ENCODE assay signal across 1 cellular context in the genomic region with DNA sequence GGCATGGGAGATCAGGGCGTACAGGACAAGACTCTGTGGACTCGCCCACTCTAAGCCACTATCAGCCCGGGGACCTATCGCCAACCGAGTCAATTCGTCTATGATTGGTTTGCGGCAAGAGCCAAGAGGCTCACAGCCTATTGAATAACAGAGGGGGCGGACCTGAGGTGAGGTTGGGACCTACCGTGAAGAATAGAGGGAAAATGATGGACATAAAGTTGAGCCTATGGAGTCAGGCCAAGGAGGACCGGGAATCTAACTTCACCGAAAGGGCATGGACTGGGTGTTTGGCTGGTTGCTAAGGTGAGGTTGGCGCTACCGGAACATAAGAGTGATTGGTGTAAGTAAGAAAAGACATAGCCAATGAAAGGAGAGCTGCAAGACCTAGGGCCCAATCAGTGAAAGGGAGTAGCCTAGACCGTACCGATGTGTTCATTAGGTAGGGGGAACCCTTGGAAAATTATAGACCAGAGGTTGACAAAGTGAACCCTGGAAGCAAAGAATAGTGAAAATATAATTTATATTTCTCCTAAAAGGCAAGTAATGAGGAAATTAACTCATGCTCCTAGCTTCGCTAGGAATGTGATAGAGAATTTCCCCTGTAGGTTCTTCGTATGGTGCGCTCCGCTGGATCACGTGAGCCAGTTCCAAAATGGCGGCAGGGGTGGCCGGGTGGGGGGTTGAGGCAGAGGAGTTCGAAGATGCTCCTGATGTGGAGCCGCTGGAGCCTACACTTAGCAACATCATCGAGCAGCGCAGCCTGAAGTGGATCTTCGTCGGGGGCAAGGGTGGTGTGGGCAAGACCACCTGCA.
A peak's percentile ranks its signal among the peaks of the same experiment; 100 is the strongest.
TF ChIP-seq lines count a peak whose summit lies in the region.

A gene (plus strand): TSS at position 644 of the 812 bp plus-strand sequence. CDS start 9 bp downstream, at position 653.

TF ChIP-seq in K562, 482 proteins besides CTCF, POLR2A, EP300 and RAD21 (continued from another document and continues in another):
- TF ChIP-seq TAF15 (IDR thresholded peaks at IDR 0.05; ENCODE audit: low read depth, low read length) (no peak), SNIP1 (IDR thresholded peaks at IDR 0.05; ENCODE audit: low read depth) (no peak), GTF2A2 (tag; IDR thresholded peaks at IDR 0.05) (no peak), ZBTB1 (CRISPR knock-in tag; IDR thresholded peaks at IDR 0.05; ENCODE audit: borderline replicate concordance, low read depth) (no peak), NCOA2 (IDR thresholded peaks at IDR 0.05; ENCODE audit: partially characterized antibody in 2 of 2) (no peak), RUNX1 (IDR thresholded peaks at IDR 0.05; ENCODE audit: low read depth) (no peak), HDAC3 (IDR thresholded peaks at IDR 0.05; ENCODE audit: borderline replicate concordance, partially characterized antibody) (no peak), PTTG1 (tag; IDR thresholded peaks at IDR 0.05; ENCODE audit: low read depth) (no peak), THRAP3 (IDR thresholded peaks at IDR 0.05; ENCODE audit: borderline replicate concordance) (no peak), ZSCAN29 (IDR thresholded peaks at IDR 0.05) (no peak), ZC3H11A (IDR thresholded peaks at IDR 0.05; ENCODE audit: low read depth, low read length) (no peak), ETV5 (CRISPR knock-in tag; IDR thresholded peaks at IDR 0.05; ENCODE audit: low read depth) (no peak), ZC3H4 (CRISPR knock-in tag; IDR thresholded peaks at IDR 0.05; ENCODE audit: borderline replicate concordance) (0 out of 2 replicates have a peak, but pooled peaks have one; percentile 10), ZNF239 (CRISPR knock-in tag; IDR thresholded peaks at IDR 0.05) (peak; percentile 14; the same call in 1 of the 2 replicates), JUND (IDR thresholded peaks at IDR 0.05; ENCODE audit: borderline replicate concordance, low read depth, low read length) (peak; percentile 95), JUND (tag; IDR thresholded peaks at IDR 0.05; ENCODE audit: borderline replicate concordance, low read depth, low read length) (no peak; the same call in 2 of the 3 replicates), MCM3 (IDR thresholded peaks at IDR 0.05) (no peak), PPARD (CRISPR knock-in tag; IDR thresholded peaks at IDR 0.05) (no peak), ZNF133 (CRISPR knock-in tag; IDR thresholded peaks at IDR 0.05) (no peak), CBFA2T2 (conservative IDR thresholded peaks at IDR 0.05) (peak; percentile 81), MED1 (CRISPR knock-in tag; IDR thresholded peaks at IDR 0.05; ENCODE audit: borderline replicate concordance) (no peak), FOS (IDR thresholded peaks at IDR 0.05; ENCODE audit: extremely low read depth, insufficient read length) (peak; percentile 94), ZBTB8A (IDR thresholded peaks at IDR 0.05; ENCODE audit: partially characterized antibody) (no peak), TBP (optimal IDR thresholded peaks at IDR 0.05; ENCODE audit: low read depth, low read length) (peak; percentile 89), C11orf30 (IDR thresholded peaks at IDR 0.05; ENCODE audit: low read depth) (peak; percentile 100), PURB (CRISPR knock-in tag; IDR thresholded peaks at IDR 0.05; ENCODE audit: low read depth) (no peak), NUFIP1 (IDR thresholded peaks at IDR 0.05; ENCODE audit: partially characterized antibody) (peak; percentile 91), ADNP (tag; IDR thresholded peaks at IDR 0.05) (no peak), CHD2 (IDR thresholded peaks at IDR 0.05; ENCODE audit: low read depth, low read length) (peak; percentile 85), ZNF561 (CRISPR knock-in tag; conservative IDR thresholded peaks at IDR 0.05) (no peak), ZNF75A (CRISPR knock-in tag; IDR thresholded peaks at IDR 0.05) (no peak), ZBTB7A (IDR thresholded peaks at IDR 0.05; ENCODE audit: borderline replicate concordance, control insufficient read depth, low read depth, low read length) (no peak), HDGF (IDR thresholded peaks at IDR 0.05) (no peak), ZNF23 (CRISPR knock-in tag; IDR thresholded peaks at IDR 0.05) (no peak), ELF1 (tag; IDR thresholded peaks at IDR 0.05) (0 out of 2 replicates have a peak, but pooled peaks have one; percentile 35), SMAD2 (IDR thresholded peaks at IDR 0.05; ENCODE audit: low read depth, low read length) (no peak), CCNT2 (IDR thresholded peaks at IDR 0.05; ENCODE audit: borderline replicate concordance, extremely low read depth, insufficient read length, low read depth, low read length) (no peak)
- TF ChIP-seq, protein P1, sequence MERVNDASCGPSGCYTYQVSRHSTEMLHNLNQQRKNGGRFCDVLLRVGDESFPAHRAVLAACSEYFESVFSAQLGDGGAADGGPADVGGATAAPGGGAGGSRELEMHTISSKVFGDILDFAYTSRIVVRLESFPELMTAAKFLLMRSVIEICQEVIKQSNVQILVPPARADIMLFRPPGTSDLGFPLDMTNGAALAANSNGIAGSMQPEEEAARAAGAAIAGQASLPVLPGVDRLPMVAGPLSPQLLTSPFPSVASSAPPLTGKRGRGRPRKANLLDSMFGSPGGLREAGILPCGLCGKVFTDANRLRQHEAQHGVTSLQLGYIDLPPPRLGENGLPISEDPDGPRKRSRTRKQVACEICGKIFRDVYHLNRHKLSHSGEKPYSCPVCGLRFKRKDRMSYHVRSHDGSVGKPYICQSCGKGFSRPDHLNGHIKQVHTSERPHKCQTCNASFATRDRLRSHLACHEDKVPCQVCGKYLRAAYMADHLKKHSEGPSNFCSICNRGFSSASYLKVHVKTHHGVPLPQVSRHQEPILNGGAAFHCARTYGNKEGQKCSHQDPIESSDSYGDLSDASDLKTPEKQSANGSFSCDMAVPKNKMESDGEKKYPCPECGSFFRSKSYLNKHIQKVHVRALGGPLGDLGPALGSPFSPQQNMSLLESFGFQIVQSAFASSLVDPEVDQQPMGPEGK (CRISPR knock-in tag; IDR thresholded peaks at IDR 0.05; ENCODE audit: borderline replicate concordance): no peak
- TF ChIP-seq, protein P2, sequence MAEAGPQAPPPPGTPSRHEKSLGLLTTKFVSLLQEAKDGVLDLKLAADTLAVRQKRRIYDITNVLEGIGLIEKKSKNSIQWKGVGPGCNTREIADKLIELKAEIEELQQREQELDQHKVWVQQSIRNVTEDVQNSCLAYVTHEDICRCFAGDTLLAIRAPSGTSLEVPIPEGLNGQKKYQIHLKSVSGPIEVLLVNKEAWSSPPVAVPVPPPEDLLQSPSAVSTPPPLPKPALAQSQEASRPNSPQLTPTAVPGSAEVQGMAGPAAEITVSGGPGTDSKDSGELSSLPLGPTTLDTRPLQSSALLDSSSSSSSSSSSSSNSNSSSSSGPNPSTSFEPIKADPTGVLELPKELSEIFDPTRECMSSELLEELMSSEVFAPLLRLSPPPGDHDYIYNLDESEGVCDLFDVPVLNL (CRISPR knock-in tag; IDR thresholded peaks at IDR 0.05; ENCODE audit: low read depth): no peak
- TF ChIP-seq, protein P3, sequence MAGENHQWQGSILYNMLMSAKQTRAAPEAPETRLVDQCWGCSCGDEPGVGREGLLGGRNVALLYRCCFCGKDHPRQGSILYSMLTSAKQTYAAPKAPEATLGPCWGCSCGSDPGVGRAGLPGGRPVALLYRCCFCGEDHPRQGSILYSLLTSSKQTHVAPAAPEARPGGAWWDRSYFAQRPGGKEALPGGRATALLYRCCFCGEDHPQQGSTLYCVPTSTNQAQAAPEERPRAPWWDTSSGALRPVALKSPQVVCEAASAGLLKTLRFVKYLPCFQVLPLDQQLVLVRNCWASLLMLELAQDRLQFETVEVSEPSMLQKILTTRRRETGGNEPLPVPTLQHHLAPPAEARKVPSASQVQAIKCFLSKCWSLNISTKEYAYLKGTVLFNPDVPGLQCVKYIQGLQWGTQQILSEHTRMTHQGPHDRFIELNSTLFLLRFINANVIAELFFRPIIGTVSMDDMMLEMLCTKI (IDR thresholded peaks at IDR 0.05; ENCODE audit: partially characterized antibody): no peak
- TF ChIP-seq, protein P4, sequence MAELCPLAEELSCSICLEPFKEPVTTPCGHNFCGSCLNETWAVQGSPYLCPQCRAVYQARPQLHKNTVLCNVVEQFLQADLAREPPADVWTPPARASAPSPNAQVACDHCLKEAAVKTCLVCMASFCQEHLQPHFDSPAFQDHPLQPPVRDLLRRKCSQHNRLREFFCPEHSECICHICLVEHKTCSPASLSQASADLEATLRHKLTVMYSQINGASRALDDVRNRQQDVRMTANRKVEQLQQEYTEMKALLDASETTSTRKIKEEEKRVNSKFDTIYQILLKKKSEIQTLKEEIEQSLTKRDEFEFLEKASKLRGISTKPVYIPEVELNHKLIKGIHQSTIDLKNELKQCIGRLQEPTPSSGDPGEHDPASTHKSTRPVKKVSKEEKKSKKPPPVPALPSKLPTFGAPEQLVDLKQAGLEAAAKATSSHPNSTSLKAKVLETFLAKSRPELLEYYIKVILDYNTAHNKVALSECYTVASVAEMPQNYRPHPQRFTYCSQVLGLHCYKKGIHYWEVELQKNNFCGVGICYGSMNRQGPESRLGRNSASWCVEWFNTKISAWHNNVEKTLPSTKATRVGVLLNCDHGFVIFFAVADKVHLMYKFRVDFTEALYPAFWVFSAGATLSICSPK (IDR thresholded peaks at IDR 0.05; ENCODE audit: borderline replicate concordance): no peak
- TF ChIP-seq, protein P5, sequence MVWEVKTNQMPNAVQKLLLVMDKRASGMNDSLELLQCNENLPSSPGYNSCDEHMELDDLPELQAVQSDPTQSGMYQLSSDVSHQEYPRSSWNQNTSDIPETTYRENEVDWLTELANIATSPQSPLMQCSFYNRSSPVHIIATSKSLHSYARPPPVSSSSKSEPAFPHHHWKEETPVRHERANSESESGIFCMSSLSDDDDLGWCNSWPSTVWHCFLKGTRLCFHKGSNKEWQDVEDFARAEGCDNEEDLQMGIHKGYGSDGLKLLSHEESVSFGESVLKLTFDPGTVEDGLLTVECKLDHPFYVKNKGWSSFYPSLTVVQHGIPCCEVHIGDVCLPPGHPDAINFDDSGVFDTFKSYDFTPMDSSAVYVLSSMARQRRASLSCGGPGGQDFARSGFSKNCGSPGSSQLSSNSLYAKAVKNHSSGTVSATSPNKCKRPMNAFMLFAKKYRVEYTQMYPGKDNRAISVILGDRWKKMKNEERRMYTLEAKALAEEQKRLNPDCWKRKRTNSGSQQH (CRISPR knock-in tag; IDR thresholded peaks at IDR 0.05): no peak
- TF ChIP-seq, protein P6, sequence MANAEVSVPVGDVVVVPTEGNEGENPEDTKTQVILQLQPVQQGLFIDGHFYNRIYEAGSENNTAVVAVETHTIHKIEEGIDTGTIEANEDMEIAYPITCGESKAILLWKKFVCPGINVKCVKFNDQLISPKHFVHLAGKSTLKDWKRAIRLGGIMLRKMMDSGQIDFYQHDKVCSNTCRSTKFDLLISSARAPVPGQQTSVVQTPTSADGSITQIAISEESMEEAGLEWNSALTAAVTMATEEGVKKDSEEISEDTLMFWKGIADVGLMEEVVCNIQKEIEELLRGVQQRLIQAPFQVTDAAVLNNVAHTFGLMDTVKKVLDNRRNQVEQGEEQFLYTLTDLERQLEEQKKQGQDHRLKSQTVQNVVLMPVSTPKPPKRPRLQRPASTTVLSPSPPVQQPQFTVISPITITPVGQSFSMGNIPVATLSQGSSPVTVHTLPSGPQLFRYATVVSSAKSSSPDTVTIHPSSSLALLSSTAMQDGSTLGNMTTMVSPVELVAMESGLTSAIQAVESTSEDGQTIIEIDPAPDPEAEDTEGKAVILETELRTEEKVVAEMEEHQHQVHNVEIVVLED (CRISPR knock-in tag; IDR thresholded peaks at IDR 0.05): no peak
- TF ChIP-seq, protein P7, sequence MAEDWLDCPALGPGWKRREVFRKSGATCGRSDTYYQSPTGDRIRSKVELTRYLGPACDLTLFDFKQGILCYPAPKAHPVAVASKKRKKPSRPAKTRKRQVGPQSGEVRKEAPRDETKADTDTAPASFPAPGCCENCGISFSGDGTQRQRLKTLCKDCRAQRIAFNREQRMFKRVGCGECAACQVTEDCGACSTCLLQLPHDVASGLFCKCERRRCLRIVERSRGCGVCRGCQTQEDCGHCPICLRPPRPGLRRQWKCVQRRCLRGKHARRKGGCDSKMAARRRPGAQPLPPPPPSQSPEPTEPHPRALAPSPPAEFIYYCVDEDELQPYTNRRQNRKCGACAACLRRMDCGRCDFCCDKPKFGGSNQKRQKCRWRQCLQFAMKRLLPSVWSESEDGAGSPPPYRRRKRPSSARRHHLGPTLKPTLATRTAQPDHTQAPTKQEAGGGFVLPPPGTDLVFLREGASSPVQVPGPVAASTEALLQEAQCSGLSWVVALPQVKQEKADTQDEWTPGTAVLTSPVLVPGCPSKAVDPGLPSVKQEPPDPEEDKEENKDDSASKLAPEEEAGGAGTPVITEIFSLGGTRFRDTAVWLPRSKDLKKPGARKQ (CRISPR knock-in tag; IDR thresholded peaks at IDR 0.05): no peak
- TF ChIP-seq, protein P8, sequence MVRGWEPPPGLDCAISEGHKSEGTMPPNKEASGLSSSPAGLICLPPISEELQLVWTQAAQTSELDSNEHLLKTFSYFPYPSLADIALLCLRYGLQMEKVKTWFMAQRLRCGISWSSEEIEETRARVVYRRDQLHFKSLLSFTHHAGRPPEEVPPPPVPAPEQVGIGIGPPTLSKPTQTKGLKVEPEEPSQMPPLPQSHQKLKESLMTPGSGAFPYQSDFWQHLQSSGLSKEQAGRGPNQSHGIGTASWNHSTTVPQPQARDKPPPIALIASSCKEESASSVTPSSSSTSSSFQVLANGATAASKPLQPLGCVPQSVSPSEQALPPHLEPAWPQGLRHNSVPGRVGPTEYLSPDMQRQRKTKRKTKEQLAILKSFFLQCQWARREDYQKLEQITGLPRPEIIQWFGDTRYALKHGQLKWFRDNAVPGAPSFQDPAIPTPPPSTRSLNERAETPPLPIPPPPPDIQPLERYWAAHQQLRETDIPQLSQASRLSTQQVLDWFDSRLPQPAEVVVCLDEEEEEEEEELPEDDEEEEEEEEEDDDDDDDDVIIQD (CRISPR knock-in tag; IDR thresholded peaks at IDR 0.05): no peak
- TF ChIP-seq, protein P9, sequence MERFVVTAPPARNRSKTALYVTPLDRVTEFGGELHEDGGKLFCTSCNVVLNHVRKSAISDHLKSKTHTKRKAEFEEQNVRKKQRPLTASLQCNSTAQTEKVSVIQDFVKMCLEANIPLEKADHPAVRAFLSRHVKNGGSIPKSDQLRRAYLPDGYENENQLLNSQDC (CRISPR knock-in tag; IDR thresholded peaks at IDR 0.05): 0 out of 2 replicates have a peak, but pooled peaks have one; percentile 24
- TF ChIP-seq, protein P10, sequence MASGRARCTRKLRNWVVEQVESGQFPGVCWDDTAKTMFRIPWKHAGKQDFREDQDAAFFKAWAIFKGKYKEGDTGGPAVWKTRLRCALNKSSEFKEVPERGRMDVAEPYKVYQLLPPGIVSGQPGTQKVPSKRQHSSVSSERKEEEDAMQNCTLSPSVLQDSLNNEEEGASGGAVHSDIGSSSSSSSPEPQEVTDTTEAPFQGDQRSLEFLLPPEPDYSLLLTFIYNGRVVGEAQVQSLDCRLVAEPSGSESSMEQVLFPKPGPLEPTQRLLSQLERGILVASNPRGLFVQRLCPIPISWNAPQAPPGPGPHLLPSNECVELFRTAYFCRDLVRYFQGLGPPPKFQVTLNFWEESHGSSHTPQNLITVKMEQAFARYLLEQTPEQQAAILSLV (tag; IDR thresholded peaks at IDR 0.05): no peak
- TF ChIP-seq, protein P11, sequence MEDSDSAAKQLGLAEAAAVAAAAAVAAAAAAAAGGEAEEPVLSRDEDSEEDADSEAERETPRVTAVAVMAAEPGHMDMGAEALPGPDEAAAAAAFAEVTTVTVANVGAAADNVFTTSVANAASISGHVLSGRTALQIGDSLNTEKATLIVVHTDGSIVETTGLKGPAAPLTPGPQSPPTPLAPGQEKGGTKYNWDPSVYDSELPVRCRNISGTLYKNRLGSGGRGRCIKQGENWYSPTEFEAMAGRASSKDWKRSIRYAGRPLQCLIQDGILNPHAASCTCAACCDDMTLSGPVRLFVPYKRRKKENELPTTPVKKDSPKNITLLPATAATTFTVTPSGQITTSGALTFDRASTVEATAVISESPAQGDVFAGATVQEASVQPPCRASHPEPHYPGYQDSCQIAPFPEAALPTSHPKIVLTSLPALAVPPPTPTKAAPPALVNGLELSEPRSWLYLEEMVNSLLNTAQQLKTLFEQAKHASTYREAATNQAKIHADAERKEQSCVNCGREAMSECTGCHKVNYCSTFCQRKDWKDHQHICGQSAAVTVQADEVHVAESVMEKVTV (CRISPR knock-in tag; IDR thresholded peaks at IDR 0.05): no peak
